Comparison of ENCODE assay signal across 8 cellular contexts in the genomic region with DNA sequence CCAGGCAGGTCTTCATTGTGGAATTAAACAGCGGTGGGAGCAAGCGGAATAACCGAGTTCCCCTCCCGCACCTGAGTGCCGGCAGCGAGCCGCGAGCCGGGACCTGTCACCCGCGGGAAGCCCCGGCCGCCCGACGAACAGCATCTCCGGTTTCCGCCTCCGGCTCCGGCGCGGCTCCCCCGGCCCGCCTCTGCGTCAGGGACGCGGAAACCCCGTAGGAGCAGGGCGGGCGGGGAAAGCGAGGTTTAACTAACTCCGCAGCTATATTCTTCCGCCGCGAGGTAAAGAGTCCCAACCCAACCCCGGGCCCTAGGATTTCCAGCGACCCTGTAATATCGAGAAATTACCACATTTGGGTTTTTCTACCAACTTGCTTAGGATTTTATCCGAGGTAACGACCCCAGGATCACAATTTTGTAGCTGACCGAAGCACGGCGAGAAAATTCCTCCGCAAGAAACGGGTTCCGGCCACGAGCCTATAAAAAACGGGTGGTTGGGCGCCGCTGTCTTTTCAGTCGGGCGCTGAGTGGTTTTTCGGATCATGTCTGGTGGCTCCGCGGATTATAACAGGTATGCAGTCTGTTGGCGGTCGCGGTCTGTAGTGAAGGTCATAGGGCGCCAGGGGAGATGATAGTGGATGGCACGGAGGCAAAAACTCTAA. TPM values are rescaled to one million over a fixed set of nuclear protein-coding genes. Genes with fewer than 3 reads are reported as not detected.
A peak's percentile ranks its signal among the peaks of the same experiment; 100 is the strongest.
DNase-seq lines count a peak whose midpoint lies in the region; ATAC-seq and TF ChIP-seq lines count a peak whose summit lies in the region.

A gene (plus strand): TSS at position 508 of the 661 bp plus-strand sequence. CDS start 34 bp downstream, at position 542.

- DNase-seq in GM12864 (ENCODE audit: low read depth) = peak; percentile 71
- peak; percentile 92 for DNase-seq in NCI-H1436 (lab: John Stamatoyannopoulos, UW)
- peak; percentile 89 for DNase-seq in SW480 (ENCODE audit: low spot score)
- DNase-seq in activated naive CD8-positive, alpha-beta T cell treated with anti-CD3 and anti-CD28 coated beads, Interleukin-2, amount 50 U/mL, for 16 hours (ENCODE audit: low read depth, low spot score) = peak; percentile 75
- DNase-seq in head of caudate nucleus = peak; percentile 74 to 96 (median 90)
- peak; percentile 89 to 91 (median 90) for DNase-seq in ovary
- peak; percentile 53 for DNase-seq in thoracic aorta (ENCODE audit: low spot score)

- intact Hi-C loops in head of caudate nucleus (cut with DNase I) = no loop called here
- intact Hi-C loops in ovary (cut with DNase I) = loop anchor here in 2 of 4 donors (5.0 to 10.0 kb wide), 3 partner anchors 39 to 848 kb away; a partner anchor contains a TSS

- TF ChIP-seq CTCF in GM12864 (IDR thresholded peaks at IDR 0.05; ENCODE audit: low read depth, low read length, missing control alignments) = no peak
- peak in 2 of 3 donors; percentile 18 to 23 for TF ChIP-seq CTCF in ovary (IDR thresholded peaks at IDR 0.05)
- TF ChIP-seq CTCF in thoracic aorta (IDR thresholded peaks at IDR 0.05) = no peak

- H3K9me3 ChIP-seq in ovary (no peaks in the 10 kb centered on the region), thoracic aorta (no peaks in the 10 kb centered on the region)

- H3K27me3 ChIP-seq in ovary (no peaks in the 10 kb centered on the region), thoracic aorta (replicated peaks; ENCODE audit: insufficient read depth) (no peaks in the 10 kb centered on the region)

- 0 to 1% (median 0%) methylated on average over 59 of the region's 59 CpGs for WGBS in ovary, 3 donors

- ATAC-seq in HG02763 (IDR thresholded peaks at IDR 0.05; ENCODE audit: unreplicated experiment) (peak; percentile 55), thoracic aorta (ENCODE audit: insufficient number of reproducible peaks, low FRiP score, low read depth) (peak; percentile 78)

- TF ChIP-seq POLR2A in ovary (IDR thresholded peaks at IDR 0.05) = peak; percentile 89

- H3K36me3 ChIP-seq in ovary (no peaks in the 10 kb centered on the region), thoracic aorta (peaks cover 41% of the 10 kb centered on the region)

- H3K4me3 ChIP-seq in GM12864 (ENCODE audit: low read depth, low read length) (peak within 1 kb of the TSS; percentile 96), ovary (peak within 1 kb of the TSS; percentile 97), thoracic aorta (peak within 1 kb of the TSS; percentile 99)

- H3K27ac ChIP-seq in ovary = peak within 1 kb of the TSS; percentile 91 to 97
- H3K27ac ChIP-seq in thoracic aorta = peak within 1 kb of the TSS; percentile 99

- H3K4me1 ChIP-seq in ovary (ENCODE audit: insufficient read depth) = peaks cover 14% of the 10 kb centered on the region
- peaks cover 28 to 38% of the 10 kb centered on the region in 2 donors for H3K4me1 ChIP-seq in thoracic aorta (ENCODE audit: control insufficient read depth in 1 of 2, low read depth in 2 of 2)

- TF ChIP-seq EP300 in ovary (IDR thresholded peaks at IDR 0.05) = no peak

RNA-seq across cellular contexts. Expression of the gene that starts here (rescaled TPM):
- total RNA-seq in ovary (100 to 1,000 TPM; 347 to 961 (median 629) TPM), thoracic aorta (100 to 1,000 TPM; 297 to 360 TPM)
- polyA plus RNA-seq in ovary = 100 to 1,000 TPM; 774 to 842 TPM

Comparison
In these comparisons a context has a peak if more than half of its experiments do, and no peak if none do; other contexts are left out.
1. Peak in every context shown above with its lines: DNase-seq, ATAC-seq, H3K4me3 ChIP-seq and H3K27ac ChIP-seq.
2. CTCF ChIP-seq: peak in ovary (2 of 3); none in GM12864 (single experiment) and thoracic aorta (single experiment).